In genomic region chr16:70656712-70657263, GRCh38 we compare ENCODE assay signal across 1 cellular context.
TF ChIP-seq lines count a peak whose summit lies in the region.

No MANE protein-coding gene starts in this region.

TF ChIP-seq in HepG2, 621 proteins besides CTCF, POLR2A, EP300 and RAD21 (continued from another document and continues in another):
- TF ChIP-seq ZMYM2 (CRISPR knock-in tag; IDR thresholded peaks at IDR 0.05) (0 out of 2 replicates have a peak, but pooled peaks have one; percentile 36), ZNF124 (CRISPR knock-in tag; IDR thresholded peaks at IDR 0.05) (no peak; the same call in 1 of the 2 replicates), GABPB1 (CRISPR knock-in tag; IDR thresholded peaks at IDR 0.05) (peak; percentile 85), GPBP1L1 (CRISPR knock-in tag; IDR thresholded peaks at IDR 0.05) (no peak), ZBTB34 (CRISPR knock-in tag; IDR thresholded peaks at IDR 0.05) (0 out of 2 replicates have a peak, but pooled peaks have one; percentile 12), FOXO1 (CRISPR knock-in tag; IDR thresholded peaks at IDR 0.05) (peak; percentile 6; the same call in 1 of the 2 replicates), ZBTB7B (CRISPR knock-in tag; IDR thresholded peaks at IDR 0.05) (peak; percentile 85), ZNF615 (CRISPR knock-in tag; IDR thresholded peaks at IDR 0.05; ENCODE audit: borderline replicate concordance) (no peak), ZNF138 (CRISPR knock-in tag; IDR thresholded peaks at IDR 0.05; ENCODE audit: low read depth) (peak; percentile 77; the same call in 1 of the 2 replicates), ZNF512 (CRISPR knock-in tag; IDR thresholded peaks at IDR 0.05) (peak; percentile 76; the same call in 1 of the 2 replicates), ZNF12 (CRISPR knock-in tag; IDR thresholded peaks at IDR 0.05) (peak; percentile 21; the same call in 1 of the 2 replicates), HNF1B (CRISPR knock-in tag; IDR thresholded peaks at IDR 0.05) (peak; percentile 94), E2F5 (CRISPR knock-in tag; conservative IDR thresholded peaks at IDR 0.05) (no peak), ELF3 (CRISPR knock-in tag; IDR thresholded peaks at IDR 0.05) (0 out of 2 replicates have a peak, but pooled peaks have one; percentile 58), HNRNPLL (IDR thresholded peaks at IDR 0.05; ENCODE audit: low read depth, low read length, poor library complexity, severe bottlenecking) (peak; percentile 76), NFKB2 (CRISPR knock-in tag; IDR thresholded peaks at IDR 0.05; ENCODE audit: borderline replicate concordance) (peak; percentile 48; the same call in 1 of the 2 replicates), RCOR2 (CRISPR knock-in tag; IDR thresholded peaks at IDR 0.05) (0 out of 2 replicates have a peak, but pooled peaks have one; percentile 21), RBM39 (IDR thresholded peaks at IDR 0.05; ENCODE audit: low read depth, low read length, poor library complexity, severe bottlenecking) (peak; percentile 36), NCOA1 (CRISPR knock-in tag; IDR thresholded peaks at IDR 0.05) (0 out of 2 replicates have a peak, but pooled peaks have one; percentile 21), ZMYM3 (CRISPR knock-in tag; IDR thresholded peaks at IDR 0.05) (peak; percentile 48), GTF2F1 (IDR thresholded peaks at IDR 0.05; ENCODE audit: low read length) (no peak), CC2D1A (CRISPR knock-in tag; IDR thresholded peaks at IDR 0.05) (peak; percentile 97; the same call in 1 of the 2 replicates), ZNF547 (CRISPR knock-in tag; IDR thresholded peaks at IDR 0.05) (peak; percentile 87), ZNF225 (CRISPR knock-in tag; IDR thresholded peaks at IDR 0.05) (peak; percentile 71; the same call in 1 of the 2 replicates), GMEB2 (CRISPR knock-in tag; IDR thresholded peaks at IDR 0.05; ENCODE audit: low read depth) (no peak), MAZ (IDR thresholded peaks at IDR 0.05; ENCODE audit: borderline replicate concordance, low read depth, low read length) (no peak), MAZ (CRISPR knock-in tag; IDR thresholded peaks at IDR 0.05; ENCODE audit: low read depth) (peak; percentile 88), ZNF280B (CRISPR knock-in tag; IDR thresholded peaks at IDR 0.05; ENCODE audit: borderline replicate concordance) (peak; percentile 98), STAT6 (CRISPR knock-in tag; IDR thresholded peaks at IDR 0.05; ENCODE audit: borderline replicate concordance) (no peak), ZBTB33 (CRISPR knock-in tag; IDR thresholded peaks at IDR 0.05) (peak; percentile 8; the same call in 1 of the 2 replicates), ZNF350 (CRISPR knock-in tag; IDR thresholded peaks at IDR 0.05; ENCODE audit: borderline replicate concordance, low read depth) (peak; percentile 90; the same call in 1 of the 2 replicates), ZNF891 (CRISPR knock-in tag; IDR thresholded peaks at IDR 0.05) (peak; percentile 97), NFE2L2 (IDR thresholded peaks at IDR 0.05; ENCODE audit: low read length) (no peak), ZNF746 (CRISPR knock-in tag; IDR thresholded peaks at IDR 0.05) (0 out of 2 replicates have a peak, but pooled peaks have one; percentile 58), HCFC1 (IDR thresholded peaks at IDR 0.05; ENCODE audit: low read depth, low read length) (no peak), ERF (CRISPR knock-in tag; IDR thresholded peaks at IDR 0.05) (no peak), STAT5B (CRISPR knock-in tag; IDR thresholded peaks at IDR 0.05) (no peak), RNF219 (CRISPR knock-in tag; IDR thresholded peaks at IDR 0.05) (no peak), ZNF777 (CRISPR knock-in tag; IDR thresholded peaks at IDR 0.05) (peak; percentile 79), FOXO4 (CRISPR knock-in tag; conservative IDR thresholded peaks at IDR 0.05) (no peak)
